Comparison of ENCODE assay signal across 17 cellular contexts in genomic region chr16:8370374-8371015, GRCh38.
A peak's percentile ranks its signal among the peaks of the same experiment; 100 is the strongest.
DNase-seq lines count a peak whose midpoint lies in the region; ATAC-seq and TF ChIP-seq lines count a peak whose summit lies in the region.
"Had no signal": no experiment of that assay in that cellular context is flagged by ENCODE, and none has a peak within 500 bp of the region (broad histone marks: within the 10 kb centered on the region; RNA-seq: fewer than 3 reads in every experiment).

No MANE protein-coding gene starts in this region.

- H3K4me3 ChIP-seq in RWPE2 (ENCODE audit: severe bottlenecking) = no peak overlapping the region
- H3K4me3 ChIP-seq: lung, thoracic aorta had no signal

- no peaks in the 10 kb centered on the region for H3K27me3 ChIP-seq in RWPE2 (ENCODE audit: insufficient read depth, poor library complexity, severe bottlenecking)

- H3K36me3 Mint-ChIP-seq in HFFc6 (ENCODE audit: low read depth) = no peaks in the 10 kb centered on the region

- no peaks in the 10 kb centered on the region for H3K27me3 Mint-ChIP-seq in HFFc6 (ENCODE audit: insufficient read depth)
- H3K27me3 Mint-ChIP-seq: central memory CD8-positive, alpha-beta T cell had no signal

- no peaks in the 10 kb centered on the region for H3K36me3 ChIP-seq in RWPE2 (ENCODE audit: low read depth)
- H3K36me3 ChIP-seq: thoracic aorta had no signal

- TF ChIP-seq CTCF in HFFc6 (IDR thresholded peaks at IDR 0.05) (no peak), RWPE2 (IDR thresholded peaks at IDR 0.05; ENCODE audit: poor library complexity, severe bottlenecking) (no peak)

- peaks cover 11% of the 10 kb centered on the region for H3K4me1 ChIP-seq in RWPE2 (ENCODE audit: insufficient read depth, poor library complexity, severe bottlenecking)
- H3K4me1 ChIP-seq: Caco-2 had no signal

- peak overlapping the region; percentile 20 for H3K27ac ChIP-seq in RWPE2 (ENCODE audit: poor library complexity, severe bottlenecking)
- H3K27ac ChIP-seq: epithelial cell of prostate, thoracic aorta had no signal

- no peak overlapping the region for H3K27ac Mint-ChIP-seq in HFFc6
- H3K27ac Mint-ChIP-seq: activated naive CD4-positive, alpha-beta T cell treated with anti-CD3 and anti-CD28 coated beads for 36 hours had no signal

- ATAC-seq in RWPE2 (ENCODE audit: low read depth) = peak; percentile 85

- peaks cover 33% of the 10 kb centered on the region for H3K9me3 Mint-ChIP-seq in HFFc6

- H3K9me3 ChIP-seq in RWPE2 (ENCODE audit: severe bottlenecking) = no peaks in the 10 kb centered on the region
- H3K9me3 ChIP-seq: Caco-2, thoracic aorta had no signal

- DNase-seq in A172 (ENCODE audit: low spot score) (peak; percentile 21), HFFc6 (peak; percentile 4), RWPE2 (ENCODE audit: low spot score) (no peak), iris pigment epithelial cell (ENCODE audit: low read depth) (peak; percentile 32), NCI-H1105 treated with DMSO at 0.1 percent for 48 hours (lab: John Stamatoyannopoulos, UW) (no peak), NCI-H1436 treated with DMSO at 0.1 percent for 48 hours (lab: John Stamatoyannopoulos, UW) (no peak), nucleus accumbens (lab: John Stamatoyannopoulos, UW) (no peak)
- no peak for DNase-seq in activated CD8-positive, alpha-beta memory T cell treated with anti-CD3 and anti-CD28 coated beads, Interleukin-2, amount 50 U/mL, for 48 hours
- DNase-seq: activated naive CD4-positive, alpha-beta T cell treated with anti-CD3 and anti-CD28 coated beads for 36 hours; Caco-2; NCI-H1417; NCI-H524; SHP77 had no signal

- no peak overlapping the region for H3K4me3 Mint-ChIP-seq in HFFc6
- H3K4me3 Mint-ChIP-seq: activated naive CD4-positive, alpha-beta T cell treated with anti-CD3 and anti-CD28 coated beads for 36 hours; central memory CD8-positive, alpha-beta T cell had no signal

- no peaks in the 10 kb centered on the region; the same call in 1 of the 2 replicates for H3K4me1 Mint-ChIP-seq in HFFc6 (ENCODE audit: low read depth)
- H3K4me1 Mint-ChIP-seq: central memory CD8-positive, alpha-beta T cell had no signal

Comparison
In these comparisons a context has a peak if more than half of its experiments do, and no peak if none do; other contexts are left out.
1. DNase-seq: peak in A172 (single experiment), HFFc6 (single experiment) and iris pigment epithelial cell (single experiment); none in RWPE2 (single experiment), NCI-H1105 treated with DMSO at 0.1 percent for 48 hours (single experiment), activated CD8-positive, alpha-beta memory T cell treated with anti-CD3 and anti-CD28 coated beads, Interleukin-2, amount 50 U/mL, for 48 hours (single experiment), NCI-H1436 treated with DMSO at 0.1 percent for 48 hours (single experiment) and nucleus accumbens (0 of 56).